In the genomic region with DNA sequence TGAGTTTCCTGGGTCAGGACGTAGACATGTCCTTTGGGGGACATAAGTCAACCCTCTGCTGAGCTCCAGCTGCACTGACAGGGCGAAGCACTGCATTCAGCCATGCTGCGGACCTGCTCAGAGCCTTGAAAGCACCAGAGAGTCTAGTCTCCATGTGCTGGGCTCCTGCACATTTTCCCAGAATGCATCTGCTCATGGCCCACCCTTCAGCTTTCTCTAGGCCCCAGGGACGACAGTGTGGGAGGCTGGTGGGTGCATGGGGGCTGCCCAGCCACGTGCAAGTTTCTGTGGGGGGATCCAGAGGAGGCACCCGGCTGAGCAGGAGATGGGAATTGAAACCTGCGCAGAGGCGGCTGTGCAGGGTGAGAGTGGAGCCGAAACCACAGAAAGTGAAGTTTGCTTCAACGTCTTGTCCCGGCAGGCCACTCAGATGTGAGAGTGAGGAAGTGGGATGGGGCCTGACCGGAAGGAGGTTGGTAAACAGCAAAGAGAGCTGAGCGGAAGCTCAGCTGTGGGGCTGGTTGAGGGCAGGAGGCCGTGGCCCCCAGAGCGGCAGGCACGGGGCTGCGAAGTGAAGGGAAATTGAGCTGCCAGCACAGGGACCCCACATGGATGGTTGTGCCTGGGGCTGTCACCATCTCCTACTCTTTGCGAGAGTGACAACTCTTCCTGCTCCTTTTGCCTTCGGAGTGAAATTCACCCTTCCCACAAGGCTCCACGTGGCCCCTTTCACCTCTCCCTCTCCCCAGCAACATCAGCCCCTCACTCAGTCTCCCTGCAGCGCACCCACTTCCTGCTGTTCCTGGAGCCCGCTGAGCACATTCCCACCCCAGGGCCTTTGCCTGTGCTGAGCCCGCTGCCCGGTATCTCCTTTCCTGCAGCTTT, we compare ENCODE assay signal across 1 cellular context.
TF ChIP-seq lines count a peak whose summit lies in the region.

No MANE protein-coding gene starts in this region.

TF ChIP-seq in GM12878, 131 proteins besides CTCF, POLR2A, EP300 and RAD21 (continued from another document and continues in another):
- peak; percentile 71; the same call in 1 of the 2 replicates for TF ChIP-seq TARDBP (IDR thresholded peaks at IDR 0.05; ENCODE audit: borderline replicate concordance)
- TF ChIP-seq BRCA1 (IDR thresholded peaks at IDR 0.05; ENCODE audit: low read depth, low read length): no peak
- TF ChIP-seq, protein P1, sequence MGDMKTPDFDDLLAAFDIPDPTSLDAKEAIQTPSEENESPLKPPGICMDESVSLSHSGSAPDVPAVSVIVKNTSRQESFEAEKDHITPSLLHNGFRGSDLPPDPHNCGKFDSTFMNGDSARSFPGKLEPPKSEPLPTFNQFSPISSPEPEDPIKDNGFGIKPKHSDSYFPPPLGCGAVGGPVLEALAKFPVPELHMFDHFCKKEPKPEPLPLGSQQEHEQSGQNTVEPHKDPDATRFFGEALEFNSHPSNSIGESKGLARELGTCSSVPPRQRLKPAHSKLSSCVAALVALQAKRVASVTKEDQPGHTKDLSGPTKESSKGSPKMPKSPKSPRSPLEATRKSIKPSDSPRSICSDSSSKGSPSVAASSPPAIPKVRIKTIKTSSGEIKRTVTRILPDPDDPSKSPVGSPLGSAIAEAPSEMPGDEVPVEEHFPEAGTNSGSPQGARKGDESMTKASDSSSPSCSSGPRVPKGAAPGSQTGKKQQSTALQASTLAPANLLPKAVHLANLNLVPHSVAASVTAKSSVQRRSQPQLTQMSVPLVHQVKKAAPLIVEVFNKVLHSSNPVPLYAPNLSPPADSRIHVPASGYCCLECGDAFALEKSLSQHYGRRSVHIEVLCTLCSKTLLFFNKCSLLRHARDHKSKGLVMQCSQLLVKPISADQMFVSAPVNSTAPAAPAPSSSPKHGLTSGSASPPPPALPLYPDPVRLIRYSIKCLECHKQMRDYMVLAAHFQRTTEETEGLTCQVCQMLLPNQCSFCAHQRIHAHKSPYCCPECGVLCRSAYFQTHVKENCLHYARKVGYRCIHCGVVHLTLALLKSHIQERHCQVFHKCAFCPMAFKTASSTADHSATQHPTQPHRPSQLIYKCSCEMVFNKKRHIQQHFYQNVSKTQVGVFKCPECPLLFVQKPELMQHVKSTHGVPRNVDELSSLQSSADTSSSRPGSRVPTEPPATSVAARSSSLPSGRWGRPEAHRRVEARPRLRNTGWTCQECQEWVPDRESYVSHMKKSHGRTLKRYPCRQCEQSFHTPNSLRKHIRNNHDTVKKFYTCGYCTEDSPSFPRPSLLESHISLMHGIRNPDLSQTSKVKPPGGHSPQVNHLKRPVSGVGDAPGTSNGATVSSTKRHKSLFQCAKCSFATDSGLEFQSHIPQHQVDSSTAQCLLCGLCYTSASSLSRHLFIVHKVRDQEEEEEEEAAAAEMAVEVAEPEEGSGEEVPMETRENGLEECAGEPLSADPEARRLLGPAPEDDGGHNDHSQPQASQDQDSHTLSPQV (IDR thresholded peaks at IDR 0.05): no peak
- TF ChIP-seq, protein P2, sequence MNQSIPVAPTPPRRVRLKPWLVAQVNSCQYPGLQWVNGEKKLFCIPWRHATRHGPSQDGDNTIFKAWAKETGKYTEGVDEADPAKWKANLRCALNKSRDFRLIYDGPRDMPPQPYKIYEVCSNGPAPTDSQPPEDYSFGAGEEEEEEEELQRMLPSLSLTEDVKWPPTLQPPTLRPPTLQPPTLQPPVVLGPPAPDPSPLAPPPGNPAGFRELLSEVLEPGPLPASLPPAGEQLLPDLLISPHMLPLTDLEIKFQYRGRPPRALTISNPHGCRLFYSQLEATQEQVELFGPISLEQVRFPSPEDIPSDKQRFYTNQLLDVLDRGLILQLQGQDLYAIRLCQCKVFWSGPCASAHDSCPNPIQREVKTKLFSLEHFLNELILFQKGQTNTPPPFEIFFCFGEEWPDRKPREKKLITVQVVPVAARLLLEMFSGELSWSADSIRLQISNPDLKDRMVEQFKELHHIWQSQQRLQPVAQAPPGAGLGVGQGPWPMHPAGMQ (IDR thresholded peaks at IDR 0.05; ENCODE audit: borderline replicate concordance): no peak
- TF ChIP-seq YY1 (IDR thresholded peaks at IDR 0.05; ENCODE audit: low read depth, low read length): no peak
- TF ChIP-seq WRNIP1 (IDR thresholded peaks at IDR 0.05; ENCODE audit: borderline replicate concordance, low read depth, low read length): peak; percentile 46; the same call in 1 of the 2 replicates
- TF ChIP-seq ETV6 (conservative IDR thresholded peaks at IDR 0.05 in 1 of 2, IDR thresholded peaks at IDR 0.05 in 1 of 2; ENCODE audit: borderline replicate concordance in 1 of 2, low read depth in 1 of 2): peak in 1 of 2 experiments; percentile 99; a peak in 2 of 4 replicates
- no peak; the same call in 1 of the 2 replicates for TF ChIP-seq ZNF207 (IDR thresholded peaks at IDR 0.05; ENCODE audit: borderline replicate concordance)
- peak; percentile 98 to 99 for TF ChIP-seq IKZF2 (IDR thresholded peaks at IDR 0.05)
- TF ChIP-seq, protein P3, sequence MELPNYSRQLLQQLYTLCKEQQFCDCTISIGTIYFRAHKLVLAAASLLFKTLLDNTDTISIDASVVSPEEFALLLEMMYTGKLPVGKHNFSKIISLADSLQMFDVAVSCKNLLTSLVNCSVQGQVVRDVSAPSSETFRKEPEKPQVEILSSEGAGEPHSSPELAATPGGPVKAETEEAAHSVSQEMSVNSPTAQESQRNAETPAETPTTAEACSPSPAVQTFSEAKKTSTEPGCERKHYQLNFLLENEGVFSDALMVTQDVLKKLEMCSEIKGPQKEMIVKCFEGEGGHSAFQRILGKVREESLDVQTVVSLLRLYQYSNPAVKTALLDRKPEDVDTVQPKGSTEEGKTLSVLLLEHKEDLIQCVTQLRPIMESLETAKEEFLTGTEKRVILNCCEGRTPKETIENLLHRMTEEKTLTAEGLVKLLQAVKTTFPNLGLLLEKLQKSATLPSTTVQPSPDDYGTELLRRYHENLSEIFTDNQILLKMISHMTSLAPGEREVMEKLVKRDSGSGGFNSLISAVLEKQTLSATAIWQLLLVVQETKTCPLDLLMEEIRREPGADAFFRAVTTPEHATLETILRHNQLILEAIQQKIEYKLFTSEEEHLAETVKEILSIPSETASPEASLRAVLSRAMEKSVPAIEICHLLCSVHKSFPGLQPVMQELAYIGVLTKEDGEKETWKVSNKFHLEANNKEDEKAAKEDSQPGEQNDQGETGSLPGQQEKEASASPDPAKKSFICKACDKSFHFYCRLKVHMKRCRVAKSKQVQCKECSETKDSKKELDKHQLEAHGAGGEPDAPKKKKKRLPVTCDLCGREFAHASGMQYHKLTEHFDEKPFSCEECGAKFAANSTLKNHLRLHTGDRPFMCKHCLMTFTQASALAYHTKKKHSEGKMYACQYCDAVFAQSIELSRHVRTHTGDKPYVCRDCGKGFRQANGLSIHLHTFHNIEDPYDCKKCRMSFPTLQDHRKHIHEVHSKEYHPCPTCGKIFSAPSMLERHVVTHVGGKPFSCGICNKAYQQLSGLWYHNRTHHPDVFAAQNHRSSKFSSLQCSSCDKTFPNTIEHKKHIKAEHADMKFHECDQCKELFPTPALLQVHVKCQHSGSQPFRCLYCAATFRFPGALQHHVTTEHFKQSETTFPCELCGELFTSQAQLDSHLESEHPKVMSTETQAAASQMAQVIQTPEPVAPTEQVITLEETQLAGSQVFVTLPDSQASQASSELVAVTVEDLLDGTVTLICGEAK (IDR thresholded peaks at IDR 0.05; ENCODE audit: borderline replicate concordance): peak; percentile 62; the same call in 1 of the 2 replicates
- peak; percentile 89 for TF ChIP-seq NR2F1 (conservative IDR thresholded peaks at IDR 0.05)
- TF ChIP-seq SMC3 (IDR thresholded peaks at IDR 0.05; ENCODE audit: borderline replicate concordance, low read length): no peak
- TF ChIP-seq TCF12 (IDR thresholded peaks at IDR 0.05; ENCODE audit: low read depth, low read length): peak; percentile 79; the same call in 1 of the 2 replicates
- peak; percentile 69 for TF ChIP-seq SMARCA5 (IDR thresholded peaks at IDR 0.05)
- TF ChIP-seq MYC (IDR thresholded peaks at IDR 0.05; ENCODE audit: insufficient read depth, insufficient read length, insufficient replicate concordance, low read length, severe bottlenecking): peak; percentile 14
- no peak for TF ChIP-seq HDAC6 (IDR thresholded peaks at IDR 0.05; ENCODE audit: unreplicated experiment)
- TF ChIP-seq BCL11A (IDR thresholded peaks at IDR 0.05; ENCODE audit: low read depth, low read length): peak; percentile 47; the same call in 1 of the 2 replicates
- 0 out of 2 replicates have a peak, but pooled peaks have one; percentile 41 for TF ChIP-seq BMI1 (IDR thresholded peaks at IDR 0.05; ENCODE audit: borderline replicate concordance)
- TF ChIP-seq CBFB (IDR thresholded peaks at IDR 0.05; ENCODE audit: low read depth): peak; percentile 97
- peak; percentile 99 for TF ChIP-seq RUNX3 (IDR thresholded peaks at IDR 0.05; ENCODE audit: low read length)
- TF ChIP-seq EZH2 (IDR thresholded peaks at IDR 0.05; ENCODE audit: borderline replicate concordance, control insufficient read depth, low read depth, low read length): no peak
- no peak for TF ChIP-seq TCF7 (IDR thresholded peaks at IDR 0.05; ENCODE audit: borderline replicate concordance)
- peak; percentile 93 for TF ChIP-seq NBN (IDR thresholded peaks at IDR 0.05)
- TF ChIP-seq CREM (IDR thresholded peaks at IDR 0.05; ENCODE audit: low read depth): peak; percentile 86
- peak; percentile 99 for TF ChIP-seq EED (IDR thresholded peaks at IDR 0.05; ENCODE audit: low read depth)
- TF ChIP-seq, protein P4, sequence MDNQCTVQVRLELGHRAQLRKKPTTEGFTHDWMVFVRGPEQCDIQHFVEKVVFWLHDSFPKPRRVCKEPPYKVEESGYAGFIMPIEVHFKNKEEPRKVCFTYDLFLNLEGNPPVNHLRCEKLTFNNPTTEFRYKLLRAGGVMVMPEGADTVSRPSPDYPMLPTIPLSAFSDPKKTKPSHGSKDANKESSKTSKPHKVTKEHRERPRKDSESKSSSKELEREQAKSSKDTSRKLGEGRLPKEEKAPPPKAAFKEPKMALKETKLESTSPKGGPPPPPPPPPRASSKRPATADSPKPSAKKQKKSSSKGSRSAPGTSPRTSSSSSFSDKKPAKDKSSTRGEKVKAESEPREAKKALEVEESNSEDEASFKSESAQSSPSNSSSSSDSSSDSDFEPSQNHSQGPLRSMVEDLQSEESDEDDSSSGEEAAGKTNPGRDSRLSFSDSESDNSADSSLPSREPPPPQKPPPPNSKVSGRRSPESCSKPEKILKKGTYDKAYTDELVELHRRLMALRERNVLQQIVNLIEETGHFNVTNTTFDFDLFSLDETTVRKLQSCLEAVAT (IDR thresholded peaks at IDR 0.05): peak; percentile 80
- TF ChIP-seq ASH2L (IDR thresholded peaks at IDR 0.05; ENCODE audit: borderline replicate concordance, low read depth): peak; percentile 30; the same call in 1 of the 2 replicates
- TF ChIP-seq KLF5 (IDR thresholded peaks at IDR 0.05; ENCODE audit: partially characterized antibody): peak; percentile 84
- peak; percentile 86; the same call in 1 of the 2 replicates for TF ChIP-seq ZBED1 (IDR thresholded peaks at IDR 0.05; ENCODE audit: borderline replicate concordance)
- no peak for TF ChIP-seq CEBPB (IDR thresholded peaks at IDR 0.05; ENCODE audit: borderline replicate concordance in 1 of 2, low read depth in 2 of 2, low read length in 2 of 2)
- TF ChIP-seq, protein P5, sequence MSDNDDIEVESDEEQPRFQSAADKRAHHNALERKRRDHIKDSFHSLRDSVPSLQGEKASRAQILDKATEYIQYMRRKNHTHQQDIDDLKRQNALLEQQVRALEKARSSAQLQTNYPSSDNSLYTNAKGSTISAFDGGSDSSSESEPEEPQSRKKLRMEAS (IDR thresholded peaks at IDR 0.05; ENCODE audit: low read depth, low read length): peak; percentile 93
- TF ChIP-seq, protein P6, sequence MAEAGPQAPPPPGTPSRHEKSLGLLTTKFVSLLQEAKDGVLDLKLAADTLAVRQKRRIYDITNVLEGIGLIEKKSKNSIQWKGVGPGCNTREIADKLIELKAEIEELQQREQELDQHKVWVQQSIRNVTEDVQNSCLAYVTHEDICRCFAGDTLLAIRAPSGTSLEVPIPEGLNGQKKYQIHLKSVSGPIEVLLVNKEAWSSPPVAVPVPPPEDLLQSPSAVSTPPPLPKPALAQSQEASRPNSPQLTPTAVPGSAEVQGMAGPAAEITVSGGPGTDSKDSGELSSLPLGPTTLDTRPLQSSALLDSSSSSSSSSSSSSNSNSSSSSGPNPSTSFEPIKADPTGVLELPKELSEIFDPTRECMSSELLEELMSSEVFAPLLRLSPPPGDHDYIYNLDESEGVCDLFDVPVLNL (IDR thresholded peaks at IDR 0.05; ENCODE audit: low read depth, low read length): no peak
- TF ChIP-seq LARP7 (IDR thresholded peaks at IDR 0.05): 0 out of 2 replicates have a peak, but pooled peaks have one; percentile 57
- peak; percentile 94 for TF ChIP-seq CBX5 (IDR thresholded peaks at IDR 0.05; ENCODE audit: low read depth)
- peak; percentile 96 for TF ChIP-seq GATAD2B (conservative IDR thresholded peaks at IDR 0.05; ENCODE audit: low read depth)
- TF ChIP-seq HDGF (IDR thresholded peaks at IDR 0.05): peak; percentile 80; the same call in 1 of the 2 replicates
- peak; percentile 96 for TF ChIP-seq SPI1 (IDR thresholded peaks at IDR 0.05; ENCODE audit: borderline replicate concordance, insufficient read depth, low read depth, low read length)
- no peak for TF ChIP-seq SMAD1 (IDR thresholded peaks at IDR 0.05; ENCODE audit: low read depth, partially characterized antibody)
- peak; percentile 64 for TF ChIP-seq NRF1 (conservative IDR thresholded peaks at IDR 0.05; ENCODE audit: low read depth, low read length)
- 0 out of 2 replicates have a peak, but pooled peaks have one; percentile 37 for TF ChIP-seq RB1 (IDR thresholded peaks at IDR 0.05; ENCODE audit: borderline replicate concordance)
- TF ChIP-seq MTA2 (IDR thresholded peaks at IDR 0.05; ENCODE audit: low read depth): peak; percentile 84
- TF ChIP-seq, protein P7, sequence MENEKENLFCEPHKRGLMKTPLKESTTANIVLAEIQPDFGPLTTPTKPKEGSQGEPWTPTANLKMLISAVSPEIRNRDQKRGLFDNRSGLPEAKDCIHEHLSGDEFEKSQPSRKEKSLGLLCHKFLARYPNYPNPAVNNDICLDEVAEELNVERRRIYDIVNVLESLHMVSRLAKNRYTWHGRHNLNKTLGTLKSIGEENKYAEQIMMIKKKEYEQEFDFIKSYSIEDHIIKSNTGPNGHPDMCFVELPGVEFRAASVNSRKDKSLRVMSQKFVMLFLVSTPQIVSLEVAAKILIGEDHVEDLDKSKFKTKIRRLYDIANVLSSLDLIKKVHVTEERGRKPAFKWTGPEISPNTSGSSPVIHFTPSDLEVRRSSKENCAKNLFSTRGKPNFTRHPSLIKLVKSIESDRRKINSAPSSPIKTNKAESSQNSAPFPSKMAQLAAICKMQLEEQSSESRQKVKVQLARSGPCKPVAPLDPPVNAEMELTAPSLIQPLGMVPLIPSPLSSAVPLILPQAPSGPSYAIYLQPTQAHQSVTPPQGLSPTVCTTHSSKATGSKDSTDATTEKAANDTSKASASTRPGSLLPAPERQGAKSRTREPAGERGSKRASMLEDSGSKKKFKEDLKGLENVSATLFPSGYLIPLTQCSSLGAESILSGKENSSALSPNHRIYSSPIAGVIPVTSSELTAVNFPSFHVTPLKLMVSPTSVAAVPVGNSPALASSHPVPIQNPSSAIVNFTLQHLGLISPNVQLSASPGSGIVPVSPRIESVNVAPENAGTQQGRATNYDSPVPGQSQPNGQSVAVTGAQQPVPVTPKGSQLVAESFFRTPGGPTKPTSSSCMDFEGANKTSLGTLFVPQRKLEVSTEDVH (IDR thresholded peaks at IDR 0.05; ENCODE audit: low read depth, partially characterized antibody): no peak
